ENCODE assay signal across 9 cellular contexts in the genomic region with DNA sequence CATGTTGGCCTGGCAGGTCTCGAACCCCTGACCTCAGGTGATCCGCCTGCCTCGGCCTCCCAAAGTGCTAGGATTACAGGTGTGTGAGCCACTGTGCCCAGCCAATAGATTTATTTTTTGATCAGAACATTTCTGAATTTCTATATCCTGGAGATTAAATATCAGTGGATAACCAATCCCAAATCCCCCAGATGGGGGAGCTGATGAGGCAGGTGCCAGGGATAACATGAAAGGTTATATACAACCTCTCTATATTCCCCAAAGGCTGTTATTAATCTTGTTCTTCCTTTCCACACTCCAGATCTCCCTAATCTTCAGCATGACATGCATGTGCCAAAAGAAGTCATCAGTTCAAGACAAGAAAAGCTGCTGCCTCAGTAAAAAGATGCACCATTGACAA.
DNase-seq lines count a peak whose midpoint lies in the region; ATAC-seq and TF ChIP-seq lines count a peak whose summit lies in the region.
"Had no signal": no experiment of that assay in that cellular context is flagged by ENCODE, and none has a peak within 500 bp of the region (broad histone marks: within the 10 kb centered on the region; RNA-seq: fewer than 3 reads in every experiment).

No MANE protein-coding gene starts in this region.

- no peak for TF ChIP-seq CTCF in suprapubic skin (IDR thresholded peaks at IDR 0.05)

- TF ChIP-seq EP300 in suprapubic skin (IDR thresholded peaks at IDR 0.05), result no peak

- WGBS in suprapubic skin, result 91% methylated on average over 3 of the region's 3 CpGs

- H3K4me1 ChIP-seq in adipocyte (ENCODE audit: control insufficient read depth, insufficient read depth, low read length) (peaks cover 10% of the 10 kb centered on the region), suprapubic skin (no peaks in the 10 kb centered on the region)

- no peak for ATAC-seq in HG02610 (IDR thresholded peaks at IDR 0.05; ENCODE audit: unreplicated experiment)

- no peak overlapping the region for H3K27ac ChIP-seq in suprapubic skin

- no peak overlapping the region for H3K9ac ChIP-seq in adipocyte (ENCODE audit: low read length)

- H3K27me3 ChIP-seq in adipocyte (replicated peaks; ENCODE audit: control insufficient read depth, insufficient read depth, low read length), result no peaks in the 10 kb centered on the region
- H3K27me3 ChIP-seq in suprapubic skin, result no peaks in the 10 kb centered on the region

- H3K4me3 ChIP-seq in adipocyte (ENCODE audit: low read length) (no peak overlapping the region), suprapubic skin (no peak overlapping the region)

- H3K36me3 ChIP-seq in adipocyte (ENCODE audit: control insufficient read depth, insufficient read depth, low read length, severe bottlenecking) (no peaks in the 10 kb centered on the region), suprapubic skin (no peaks in the 10 kb centered on the region)

- no peak for TF ChIP-seq POLR2A in suprapubic skin (IDR thresholded peaks at IDR 0.05)

- H3K9me3 ChIP-seq in adipocyte (ENCODE audit: control insufficient read depth, low read length) (no peaks in the 10 kb centered on the region), suprapubic skin (no peaks in the 10 kb centered on the region)

- DNase-seq in EL, result peak; percentile 35
- DNase-seq in HT-29 (ENCODE audit: low spot score), result peak; percentile 73
- DNase-seq in adipocyte (ENCODE audit: low read depth), result peak; percentile 36
- peak; percentile 27 for DNase-seq in myocyte (ENCODE audit: low read depth)
- DNase-seq in stimulated activated CD4-positive, alpha-beta T cell treated with anti-CD3 and anti-CD28 coated beads, Interleukin-4, amount 100 ng/mL, for 4 hours, result no peak
- no peak for DNase-seq in suprapubic skin (ENCODE audit: low spot score in 2 of 2)
- DNase-seq: MV-4-11; stimulated activated CD4-positive, alpha-beta T cell treated with anti-CD3 and anti-CD28 coated beads, Interleukin-12 subunit alpha, Interleukin-12 subunit beta, amount 100 ng/mL, for 4 hours had no signal

Comparison
In these comparisons a context has a peak if more than half of its experiments do, and no peak if none do; other contexts are left out.
1. DNase-seq: peak in EL (single experiment), HT-29 (single experiment), adipocyte (single experiment) and myocyte (single experiment); none in stimulated activated CD4-positive, alpha-beta T cell treated with anti-CD3 and anti-CD28 coated beads, Interleukin-4, amount 100 ng/mL, for 4 hours (0 of 2) and suprapubic skin (0 of 2).